13 cellular contexts compared by ENCODE assay signal in the genomic region with DNA sequence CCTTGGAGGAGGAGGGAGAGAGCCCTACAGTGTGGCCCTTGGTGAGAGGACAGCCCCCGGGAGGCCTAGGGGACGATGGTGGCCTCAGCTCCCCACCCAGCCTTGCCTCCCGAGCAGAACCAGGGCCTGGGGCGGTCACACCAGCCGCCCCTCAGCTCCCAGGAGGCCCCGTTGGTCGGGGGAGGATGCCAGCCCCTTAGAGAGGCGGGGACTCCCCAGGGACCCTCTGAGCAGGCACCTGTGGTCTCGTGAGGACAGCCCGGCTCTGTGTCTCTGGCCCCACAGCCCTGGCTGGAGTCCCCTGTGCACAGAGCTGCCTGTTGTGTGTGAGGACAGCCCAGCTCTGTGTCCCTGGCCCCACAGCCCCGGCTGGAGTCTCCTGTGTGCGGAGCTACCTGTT.
DNase-seq lines count a peak whose midpoint lies in the region; ATAC-seq, FAIRE-seq and TF ChIP-seq lines count a peak whose summit lies in the region.
"Had no signal": no experiment of that assay in that cellular context is flagged by ENCODE, and none has a peak within 500 bp of the region (broad histone marks: within the 10 kb centered on the region; RNA-seq: fewer than 3 reads in every experiment).

No MANE protein-coding gene starts in this region.

- no peak for TF ChIP-seq POLR2A in Peyer's patch (IDR thresholded peaks at IDR 0.05)
- TF ChIP-seq POLR2A in right lobe of liver (IDR thresholded peaks at IDR 0.05): no peak
- TF ChIP-seq POLR2A in spleen (IDR thresholded peaks at IDR 0.05): no peak

- no peak for FAIRE-seq in frontal cortex (lab: Jason Lieb, UNC)
- FAIRE-seq: endothelial cell of umbilical vein, islet of Langerhans had no signal

- peaks cover 0 to 12% of the 10 kb centered on the region in 2 experiments; a peak in 1 of 3 replicates for H3K36me3 ChIP-seq in HEK293 (ENCODE audit: control insufficient read depth in 2 of 2, insufficient read depth in 1 of 2, low read length in 2 of 2)
- H3K36me3 ChIP-seq in Peyer's patch: peaks cover 0 to 25% (median 0%) of the 10 kb centered on the region in 3 donors
- peaks cover 0 to 14% (median 0%) of the 10 kb centered on the region in 4 donors for H3K36me3 ChIP-seq in right lobe of liver
- peaks cover 0 to 65% (median 14%) of the 10 kb centered on the region in 6 donors for H3K36me3 ChIP-seq in spleen

- POLR2A ChIA-PET in HEK293 (lab: Yijun Ruan, JAX): interaction anchor here (0.7 kb wide), 1 partner anchor 10 kb away, joined by 3 read pairs; no protein-coding TSS in a partner anchor

- H3K4me1 ChIP-seq in HEK293 (ENCODE audit: control insufficient read depth, insufficient read depth, low read length): no peaks in the 10 kb centered on the region; the same call in 1 of the 2 replicates
- peaks cover 0 to 38% (median 15%) of the 10 kb centered on the region in 4 donors for H3K4me1 ChIP-seq in Peyer's patch
- H3K4me1 ChIP-seq in right lobe of liver: no peaks in the 10 kb centered on the region
- peaks cover 35 to 87% (median 65%) of the 10 kb centered on the region in 6 donors for H3K4me1 ChIP-seq in spleen

- ATAC-seq in right lobe of liver: no peak

- no peak overlapping the region for H3K27ac ChIP-seq in HEK293 (ENCODE audit: extremely low read depth, low read depth, low read length)
- H3K27ac ChIP-seq in Peyer's patch: peak overlapping the region in 1 of 4 donors; percentile 90
- peak overlapping the region; percentile 10 to 37 (median 21) for H3K27ac ChIP-seq in right lobe of liver
- peak overlapping the region; percentile 57 to 95 (median 86) for H3K27ac ChIP-seq in spleen

- no CpG with 5 or more reads among the region's 12 CpGs for WGBS in right lobe of liver (ENCODE audit: insufficient coverage, low coverage, low lambda C conversion rate, missing lambda C conversion rate)
- WGBS in spleen, 5 donors: 46 to 68% (median 50%) methylated on average over 9 to 12 of the region's 12 CpGs

- intact Hi-C loops in right lobe of liver (cut with DNase I): no loop called here
- intact Hi-C loops in spleen (cut with DNase I; ENCODE audit: low total_unique reads): loop anchor here (10.0 kb wide), 1 partner anchor 53 kb away; no protein-coding TSS in a partner anchor

- TF ChIP-seq CTCF in HEK293 (tag by site-specific recombination; IDR thresholded peaks at IDR 0.05) (no peak), Peyer's patch (IDR thresholded peaks at IDR 0.05) (no peak), right lobe of liver (IDR thresholded peaks at IDR 0.05) (no peak), spleen (IDR thresholded peaks at IDR 0.05 in 8 of 11, conservative IDR thresholded peaks at IDR 0.05 in 3 of 11) (no peak)

- H3K27me3 ChIP-seq in Peyer's patch (no peaks in the 10 kb centered on the region), right lobe of liver (no peaks in the 10 kb centered on the region), spleen (replicated peaks in 1 of 7) (no peaks in the 10 kb centered on the region)

- CTCF ChIA-PET in HEK293 (lab: Yijun Ruan, JAX): interaction anchor here (0.6 to 1.6 kb wide), 2 partner anchors 79 to 96 kb away, joined by 4 to 6 read pairs; no protein-coding TSS in a partner anchor

- H3K9me3 ChIP-seq in HEK293 (ENCODE audit: control insufficient read depth, insufficient read depth, low read depth, low read length) (no peaks in the 10 kb centered on the region), Peyer's patch (no peaks in the 10 kb centered on the region), right lobe of liver (no peaks in the 10 kb centered on the region), spleen (no peaks in the 10 kb centered on the region)

- DNase-seq in Peyer's patch (peak in 2 of 3 donors; percentile 73 to 77), right lobe of liver (no peak), spleen (peak; percentile 91), NCI-H1092 treated with DMSO at 0.1 percent for 48 hours (lab: John Stamatoyannopoulos, UW) (no peak), NCI-H1417 (lab: John Stamatoyannopoulos, UW) (no peak), frontal cortex (ENCODE audit: low spot score in 2 of 2) (no peak), AG20443 (ENCODE audit: low spot score) (no peak)
- DNase-seq: activated CD4-positive, alpha-beta memory T cell treated with anti-CD3 and anti-CD28 coated beads, Interleukin-2, amount 10 ng/mL, durations not matched to agents 7 days and 5 days; GDM1; NCI-H2107 had no signal

- H3K4me3 ChIP-seq in HEK293 (ENCODE audit: low read depth, low read length) (no peak overlapping the region), Peyer's patch (no peak overlapping the region), right lobe of liver (no peak overlapping the region), spleen (peak overlapping the region in 1 of 8 donors; percentile 12)

TF ChIP-seq in HEK293, 187 proteins besides CTCF, POLR2A, EP300 and RAD21:
- peak; percentile 46 for TF ChIP-seq SP2 (tag by site-specific recombination; IDR thresholded peaks at IDR 0.05)
- TF ChIP-seq ZNF670 (tag by site-specific recombination; IDR thresholded peaks at IDR 0.05; ENCODE audit: low read depth): no peak
- TF ChIP-seq ZNF214 (tag by site-specific recombination; IDR thresholded peaks at IDR 0.05; ENCODE audit: borderline replicate concordance): no peak
- peak; percentile 58 for TF ChIP-seq GLIS1 (tag by site-specific recombination; IDR thresholded peaks at IDR 0.05)
- no peak for TF ChIP-seq ZNF24 (tag by site-specific recombination; IDR thresholded peaks at IDR 0.05)
- no peak for TF ChIP-seq ZFP3 (tag by site-specific recombination; IDR thresholded peaks at IDR 0.05; ENCODE audit: low read depth)
- TF ChIP-seq SCRT2 (tag by site-specific recombination; IDR thresholded peaks at IDR 0.05): 0 out of 2 replicates have a peak, but pooled peaks have one; percentile 20

Comparison
In these comparisons a context has a peak if more than half of its experiments do, and no peak if none do; other contexts are left out.
1. DNase-seq: peak in Peyer's patch (2 of 3) and spleen (single experiment); none in right lobe of liver (0 of 3), NCI-H1092 treated with DMSO at 0.1 percent for 48 hours (single experiment), NCI-H1417 (0 of 3), frontal cortex (0 of 2) and AG20443 (single experiment).